In the genomic region with DNA sequence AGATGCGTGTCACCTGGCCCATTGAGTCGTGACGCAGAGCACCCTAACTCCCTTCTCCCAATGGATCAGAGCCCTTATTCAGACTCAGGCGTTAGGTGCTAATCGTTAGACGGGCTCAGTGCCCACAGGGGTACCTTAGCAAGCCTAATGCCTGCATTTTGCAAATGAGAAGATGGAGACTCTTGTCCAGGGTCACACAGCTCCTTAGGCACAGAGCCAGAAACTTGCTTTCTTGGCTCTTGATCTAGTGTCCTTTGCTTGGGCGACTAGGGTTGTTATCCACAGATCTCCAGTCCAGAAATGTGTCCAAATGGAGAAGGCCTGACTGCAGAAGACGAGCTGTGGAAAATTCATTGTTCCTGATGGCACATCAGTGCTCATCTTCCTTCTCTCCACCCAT, we compare ENCODE assay signal across 25 cellular contexts.
DNase-seq lines count a peak whose midpoint lies in the region; FAIRE-seq and TF ChIP-seq lines count a peak whose summit lies in the region.
"Had no signal": no experiment of that assay in that cellular context is flagged by ENCODE, and none has a peak within 500 bp of the region (broad histone marks: within the 10 kb centered on the region; RNA-seq: fewer than 3 reads in every experiment).

No MANE protein-coding gene starts in this region.

- H3K4me1 ChIP-seq in colonic mucosa, result no peaks in the 10 kb centered on the region
- H3K4me1 ChIP-seq: BE2C, BLaER1 had no signal

- H3K4me1 Mint-ChIP-seq in osteocyte (ENCODE audit: unreplicated experiment), result no peaks in the 10 kb centered on the region
- H3K4me1 Mint-ChIP-seq: CD14-positive monocyte; CD4-positive, alpha-beta memory T cell; CD4-positive, CD25-positive, alpha-beta regulatory T cell; CD8-positive, alpha-beta memory T cell had no signal

- H3K36me3 ChIP-seq in colonic mucosa, result no peaks in the 10 kb centered on the region
- H3K36me3 ChIP-seq: BE2C, BLaER1 had no signal

- H3K27me3 Mint-ChIP-seq in osteocyte (ENCODE audit: unreplicated experiment), result peaks cover 48% of the 10 kb centered on the region

- H3K27ac ChIP-seq in colonic mucosa, result no peak overlapping the region
- H3K27ac ChIP-seq: BLaER1 had no signal

- no peaks in the 10 kb centered on the region for H3K9me3 ChIP-seq in colonic mucosa
- H3K9me3 ChIP-seq: BE2C had no signal

- peaks cover 22% of the 10 kb centered on the region for H3K9me3 Mint-ChIP-seq in osteocyte (ENCODE audit: unreplicated experiment)

- H3K27ac Mint-ChIP-seq in osteocyte (ENCODE audit: unreplicated experiment), result no peak overlapping the region
- H3K27ac Mint-ChIP-seq: CD14-positive monocyte; CD4-positive, alpha-beta memory T cell; CD4-positive, CD25-positive, alpha-beta regulatory T cell; CD8-positive, alpha-beta memory T cell had no signal

- H3K27me3 ChIP-seq in colonic mucosa, result no peaks in the 10 kb centered on the region
- H3K27me3 ChIP-seq: BE2C, BLaER1 had no signal

- no peak overlapping the region for H3K4me3 ChIP-seq in colonic mucosa
- H3K4me3 ChIP-seq: BLaER1, GM12878 had no signal

- TF ChIP-seq CTCF in colonic mucosa (IDR thresholded peaks at IDR 0.05), result no peak
- no peak for TF ChIP-seq CTCF in osteocyte (IDR thresholded peaks at IDR 0.05)

- no peak overlapping the region for H3K9ac ChIP-seq in colonic mucosa (ENCODE audit: low read depth in 2 of 2, low read length in 2 of 2)
- H3K9ac ChIP-seq: BLaER1 had no signal

- no peak for FAIRE-seq in GM19239 (lab: Jason Lieb, UNC)
- FAIRE-seq: A204.1, GM12878, GM12892, GM18507 had no signal

- H3K36me3 Mint-ChIP-seq in osteocyte (ENCODE audit: unreplicated experiment), result no peaks in the 10 kb centered on the region
- H3K36me3 Mint-ChIP-seq: CD14-positive monocyte; CD4-positive, CD25-positive, alpha-beta regulatory T cell had no signal

- H3K4me3 Mint-ChIP-seq in osteocyte (ENCODE audit: unreplicated experiment), result no peak overlapping the region
- H3K4me3 Mint-ChIP-seq: CD4-positive, alpha-beta memory T cell; CD4-positive, CD25-positive, alpha-beta regulatory T cell; CD8-positive, alpha-beta memory T cell had no signal

- intact Hi-C loops in colonic mucosa (cut with DNase I), result no loop called here

- DNase-seq in colonic mucosa (peak; percentile 9), osteocyte (ENCODE audit: extremely low spot score, unreplicated experiment) (peak; percentile 59), GM19239 (ENCODE audit: insufficient read length, low spot score) (no peak), pons (ENCODE audit: low spot score) (no peak), middle frontal gyrus (ENCODE audit: extremely low spot score, low spot score) (no peak)
- DNase-seq: 8988T; ACHN; BE2C; CD4-positive, alpha-beta memory T cell; CD4-positive, CD25-positive, alpha-beta regulatory T cell; CD8-positive, alpha-beta memory T cell; COR-L47; DMS 273 treated with DMSO at 0.1 percent for 48 hours; DMS153; DMS53; DMS79; DND-41; EL; GDM1 had no signal

Comparison
In these comparisons a context has a peak if more than half of its experiments do, and no peak if none do; other contexts are left out.
1. DNase-seq: peak in colonic mucosa (single experiment) and osteocyte (single experiment); none in GM19239 (single experiment), pons (single experiment) and middle frontal gyrus (single experiment).